ENCODE assay signal across 1 cellular context in genomic region chrX:40086569-40087335, GRCh38.
TF ChIP-seq lines count a peak whose summit lies in the region.

No MANE protein-coding gene starts in this region.

TF ChIP-seq in HepG2, 621 proteins besides CTCF, POLR2A, EP300 and RAD21 (continued from another document):
- TF ChIP-seq PHF20 (CRISPR knock-in tag; IDR thresholded peaks at IDR 0.05) (no peak), ZNF670 (CRISPR knock-in tag; IDR thresholded peaks at IDR 0.05; ENCODE audit: borderline replicate concordance) (no peak), SOX13 (IDR thresholded peaks at IDR 0.05) (no peak), SOX13 (CRISPR knock-in tag; conservative IDR thresholded peaks at IDR 0.05 in 1 of 2, IDR thresholded peaks at IDR 0.05 in 1 of 2) (peak in 1 of 2 experiments; percentile 48; a peak in 1 of 4 replicates), ZNF205 (CRISPR knock-in tag; IDR thresholded peaks at IDR 0.05) (no peak), ATF3 (CRISPR knock-in tag; IDR thresholded peaks at IDR 0.05) (no peak), ZNF580 (CRISPR knock-in tag; IDR thresholded peaks at IDR 0.05; ENCODE audit: borderline replicate concordance, low read depth) (no peak), ZNF724P (CRISPR knock-in tag; IDR thresholded peaks at IDR 0.05; ENCODE audit: borderline replicate concordance) (no peak), ZNF749 (CRISPR knock-in tag; IDR thresholded peaks at IDR 0.05; ENCODE audit: borderline replicate concordance) (no peak), TFAP4 (IDR thresholded peaks at IDR 0.05; ENCODE audit: borderline replicate concordance, low read depth) (0 out of 2 replicates have a peak, but pooled peaks have one; percentile 23), JUN (CRISPR knock-in tag; IDR thresholded peaks at IDR 0.05) (no peak), ZNF513 (CRISPR knock-in tag; conservative IDR thresholded peaks at IDR 0.05) (no peak), HMGA1 (CRISPR knock-in tag; conservative IDR thresholded peaks at IDR 0.05) (no peak), ZBTB38 (CRISPR knock-in tag; IDR thresholded peaks at IDR 0.05) (peak; percentile 70), ZNF12 (CRISPR knock-in tag; IDR thresholded peaks at IDR 0.05) (no peak), DMAP1 (CRISPR knock-in tag; IDR thresholded peaks at IDR 0.05) (no peak), MTA1 (CRISPR knock-in tag; IDR thresholded peaks at IDR 0.05; ENCODE audit: borderline replicate concordance) (no peak), ZBTB43 (CRISPR knock-in tag; conservative IDR thresholded peaks at IDR 0.05) (no peak), ZBTB33 (CRISPR knock-in tag; IDR thresholded peaks at IDR 0.05) (peak; percentile 83), ONECUT2 (CRISPR knock-in tag; IDR thresholded peaks at IDR 0.05) (no peak), ZBTB10 (CRISPR knock-in tag; IDR thresholded peaks at IDR 0.05; ENCODE audit: borderline replicate concordance) (no peak)
